27 cellular contexts compared by ENCODE assay signal in genomic region chr5:10337107-10337506, GRCh38.
"Had no signal": no experiment of that assay in that cellular context is flagged by ENCODE, and none has a peak within 500 bp of the region (broad histone marks: within the 10 kb centered on the region; RNA-seq: fewer than 3 reads in every experiment).

No MANE protein-coding gene starts in this region.

- FAIRE-seq: pancreas, urothelium cell line had no signal

- H3K4me3 ChIP-seq: pancreas, prostate gland, skin epidermis, stomach, thoracic aorta, thyroid gland, tibial nerve, upper lobe of left lung, vagina had no signal

- DNase-seq: naive thymus-derived CD4-positive, alpha-beta T cell; natural killer cell; nucleus accumbens; pancreas; right cardiac atrium; stimulated activated CD4-positive, alpha-beta T cell treated with anti-CD3 and anti-CD28 coated beads, Interleukin-15, amount 100 ng/mL, for 24 hours; stimulated activated CD4-positive, alpha-beta T cell treated with anti-CD3 and anti-CD28 coated beads, Interleukin-2, amount 100 ng/mL, for 24 hours; stimulated activated CD4-positive, alpha-beta T cell treated with anti-CD3 and anti-CD28 coated beads, Interleukin-2, amount 100 ng/mL, for 48 hours; stimulated activated CD4-positive, alpha-beta T cell treated with anti-CD3 and anti-CD28 coated beads, Interleukin-4, amount 100 ng/mL, for 24 hours; stimulated activated naive B cell treated with anti-CD40 and anti-IgM and Interleukin-4, amounts not matched to agents 10 μg/mL and 1 μg/mL and 100 μg/mL, for 72 hours; stimulated activated naive CD4-positive, alpha-beta T cell treated with Interleukin-2 at 50 U/mL for 16 hours; stomach; thyroid gland; trophoblast cell; upper lobe of left lung had no signal

- H3K27ac Mint-ChIP-seq: naive thymus-derived CD4-positive, alpha-beta T cell; natural killer cell; nephron; stimulated activated effector memory CD8-positive, alpha-beta T cell treated with anti-CD3 and anti-CD28 coated beads, Interleukin-12 subunit alpha, Interleukin-12 subunit beta, amount 100 ng/mL, for 72 hours; stimulated activated naive B cell treated with anti-CD40 and anti-IgM and Interleukin-4, amounts not matched to agents 10 μg/mL and 1 μg/mL and 100 μg/mL, for 72 hours; stimulated activated naive CD8-positive, alpha-beta T cell treated with anti-CD3 and anti-CD28 coated beads, Interleukin-15, Interleukin-2, amounts not matched to agents 100 ng/mL and 50 ng/mL, for 24 hours had no signal

- H3K9me3 Mint-ChIP-seq: naive thymus-derived CD4-positive, alpha-beta T cell; natural killer cell; nephron; neural crest cell; stimulated activated effector memory CD8-positive, alpha-beta T cell treated with anti-CD3 and anti-CD28 coated beads, Interleukin-12 subunit alpha, Interleukin-12 subunit beta, amount 100 ng/mL, for 72 hours; stimulated activated naive B cell treated with anti-CD40 and anti-IgM and Interleukin-4, amounts not matched to agents 10 μg/mL and 1 μg/mL and 100 μg/mL, for 72 hours; stimulated activated naive CD8-positive, alpha-beta T cell treated with anti-CD3 and anti-CD28 coated beads, Interleukin-15, Interleukin-2, amounts not matched to agents 100 ng/mL and 50 ng/mL, for 24 hours had no signal

- H3K9me3 ChIP-seq: neutrophil, pancreas, prostate gland, stomach, thoracic aorta, thyroid gland, tibial nerve, upper lobe of left lung, vagina had no signal

- H3K4me3 Mint-ChIP-seq: naive thymus-derived CD4-positive, alpha-beta T cell; natural killer cell; nephron; neural crest cell; stimulated activated effector memory CD8-positive, alpha-beta T cell treated with anti-CD3 and anti-CD28 coated beads, Interleukin-12 subunit alpha, Interleukin-12 subunit beta, amount 100 ng/mL, for 72 hours; stimulated activated naive B cell treated with anti-CD40 and anti-IgM and Interleukin-4, amounts not matched to agents 10 μg/mL and 1 μg/mL and 100 μg/mL, for 72 hours; stimulated activated naive CD8-positive, alpha-beta T cell treated with anti-CD3 and anti-CD28 coated beads, Interleukin-15, Interleukin-2, amounts not matched to agents 100 ng/mL and 50 ng/mL, for 24 hours had no signal

- H3K27ac ChIP-seq: neutrophil, pancreas, prostate gland, skin epidermis, stomach, thoracic aorta, thyroid gland, tibial nerve, upper lobe of left lung, vagina had no signal

- H3K27me3 ChIP-seq: pancreas, thyroid gland, tibial nerve, vagina had no signal

- H3K36me3 ChIP-seq: neutrophil, pancreas, prostate gland, stomach, thoracic aorta, thyroid gland, tibial nerve, upper lobe of left lung, vagina had no signal

- H3K36me3 Mint-ChIP-seq: natural killer cell; stimulated activated effector memory CD8-positive, alpha-beta T cell treated with anti-CD3 and anti-CD28 coated beads, Interleukin-12 subunit alpha, Interleukin-12 subunit beta, amount 100 ng/mL, for 72 hours had no signal

- ATAC-seq: naive thymus-derived CD4-positive, alpha-beta T cell; natural killer cell; pancreas; right cardiac atrium; sciatic nerve; stimulated activated effector memory CD8-positive, alpha-beta T cell treated with anti-CD3 and anti-CD28 coated beads, Interleukin-12 subunit alpha, Interleukin-12 subunit beta, amount 100 ng/mL, for 72 hours; stimulated activated naive B cell treated with anti-CD40 and anti-IgM and Interleukin-4, amounts not matched to agents 10 μg/mL and 1 μg/mL and 100 μg/mL, for 72 hours had no signal
